Comparison of ENCODE assay signal across 8 cellular contexts in genomic region chr19:34772697-34773554, GRCh38. TPM values are rescaled to one million over a fixed set of nuclear protein-coding genes. Genes with fewer than 3 reads are reported as not detected.
DNase-seq lines count a peak whose midpoint lies in the region; ATAC-seq and TF ChIP-seq lines count a peak whose summit lies in the region.

TSS of gene ZNF599 (minus strand) at chr19:34773215. CDS start at chr19:34772841, 374 bp downstream.

- H3K9me3 Mint-ChIP-seq in natural killer cell, result no peaks in the 10 kb centered on the region

- peak within 1 kb of the TSS; percentile 81 to 86 for H3K27ac Mint-ChIP-seq in natural killer cell

- H3K9ac ChIP-seq in HUES48 (ENCODE audit: low read depth, low read length), result 0 out of 2 replicates have a peak within 1 kb of the TSS, but pooled peaks have one; percentile 13

- peaks cover 5% of the 10 kb centered on the region for H3K9me3 ChIP-seq in HUES48 (ENCODE audit: control insufficient read depth, insufficient read depth, low read length)

- intact Hi-C loops in natural killer cell (cut with micrococcal nuclease), result loop anchor here (1.0 kb wide), 2 partner anchors 40 to 96 kb away; partner anchors contain the start of genes SCGB2B2 and ZNF302

- peak; percentile 96 for DNase-seq in DMS 273 (lab: John Stamatoyannopoulos, UW; ENCODE audit: unreplicated experiment)
- peak; percentile 78 to 80 for DNase-seq in activated T-helper 1 cell treated with anti-CD3 and anti-CD28 coated beads, Interleukin-2, amount 50 U/mL, for 16 hours (ENCODE audit: low read depth in 1 of 2, low spot score in 1 of 2)
- DNase-seq in fibroblast of pulmonary artery (ENCODE audit: low read depth), result peak; percentile 92
- peak; percentile 83 for DNase-seq in natural killer cell
- peak; percentile 75 to 89 (median 82) for DNase-seq in stimulated activated naive CD4-positive, alpha-beta T cell (lab: John Stamatoyannopoulos, UW)

- TF ChIP-seq CTCF in fibroblast of pulmonary artery (IDR thresholded peaks at IDR 0.05; ENCODE audit: low read length, missing control alignments) (no peak), natural killer cell (IDR thresholded peaks at IDR 0.05) (no peak)

- H3K4me1 ChIP-seq in HUES48 (ENCODE audit: control insufficient read depth, insufficient read depth, low read length), result no peaks in the 10 kb centered on the region

- no peak within 1 kb of the TSS for H3K27ac ChIP-seq in HUES48 (ENCODE audit: low read depth, low read length)

- no peaks in the 10 kb centered on the region for H3K36me3 Mint-ChIP-seq in natural killer cell

- H3K4me1 Mint-ChIP-seq in natural killer cell, result peaks cover 13 to 19% of the 10 kb centered on the region in 2 donors

- ATAC-seq in GM21423 (IDR thresholded peaks at IDR 0.05; ENCODE audit: unreplicated experiment) (peak; percentile 96), natural killer cell (peak; percentile 96 to 97 (median 97))

- peak within 1 kb of the TSS; percentile 78 for H3K4me3 ChIP-seq in HUES48 (ENCODE audit: low read depth, low read length)
- peak within 1 kb of the TSS; percentile 89 for H3K4me3 ChIP-seq in fibroblast of pulmonary artery (replicated peaks; ENCODE audit: low read depth, low read length)

- H3K27me3 ChIP-seq in HUES48 (ENCODE audit: control insufficient read depth, insufficient read depth, low read length), result 0 out of 2 replicates have a peak, but pooled peaks cover 4% of the 10 kb centered on the region

- H3K4me3 Mint-ChIP-seq in natural killer cell, result peak within 1 kb of the TSS; percentile 92

- no peaks in the 10 kb centered on the region for H3K36me3 ChIP-seq in HUES48 (ENCODE audit: control insufficient read depth, insufficient read depth, low read length)

- H3K27me3 Mint-ChIP-seq in natural killer cell (ENCODE audit: low read depth in 2 of 2), result peaks cover 8 to 9% of the 10 kb centered on the region in 2 donors

TF ChIP-seq in PFSK-1, 5 proteins besides CTCF, POLR2A, EP300 and RAD21:
- TF ChIP-seq FOXP2 (optimal IDR thresholded peaks at IDR 0.05; ENCODE audit: borderline replicate concordance, extremely low read depth, extremely low read length, insufficient read depth), result peak; percentile 71
- peak; percentile 80; the same call in 1 of the 2 replicates for TF ChIP-seq TAF1 (IDR thresholded peaks at IDR 0.05; ENCODE audit: borderline replicate concordance, insufficient read depth, low read length)
- TF ChIP-seq SIN3A (IDR thresholded peaks at IDR 0.05; ENCODE audit: borderline replicate concordance, insufficient read depth, low read length), result peak; percentile 52; the same call in 1 of the 2 replicates
- no peak for TF ChIP-seq REST (IDR thresholded peaks at IDR 0.05; ENCODE audit: insufficient read depth in 1 of 2, low read depth in 2 of 2, low read length in 2 of 2)
- peak; percentile 76 for TF ChIP-seq POLR2AphosphoS5 (IDR thresholded peaks at IDR 0.05; ENCODE audit: low read depth, low read length)

RNA-seq across cellular contexts. Expression of gene ZNF599, which starts in this region (rescaled TPM):
- polyA plus RNA-seq in PFSK-1 (2012; ENCODE audit: insufficient read length, low read depth), result 1.9 TPM
- 1 to 10 TPM; 4.6 to 5.1 (median 4.8) TPM for total RNA-seq in natural killer cell
